ENCODE assay signal across 16 cellular contexts in the genomic region with DNA sequence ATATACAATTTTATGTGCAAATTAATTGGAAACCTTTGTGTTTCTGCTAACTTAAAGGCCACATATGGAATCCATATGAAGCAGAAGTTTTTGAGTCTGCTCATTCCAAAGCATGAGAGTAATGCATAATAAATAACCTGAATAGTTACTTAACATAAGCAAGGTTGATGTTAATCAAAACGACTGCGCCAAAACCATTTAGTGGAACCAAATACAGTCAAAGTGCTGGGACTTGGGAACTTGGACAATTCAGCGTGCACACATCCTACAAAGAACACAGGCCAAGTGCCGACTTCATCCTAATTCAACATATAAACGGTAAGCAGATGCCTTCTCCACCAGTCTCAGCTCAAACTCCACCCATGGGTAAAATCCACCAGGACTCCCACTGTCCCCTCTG.
"Had no signal": no experiment of that assay in that cellular context is flagged by ENCODE, and none has a peak within 500 bp of the region (broad histone marks: within the 10 kb centered on the region; RNA-seq: fewer than 3 reads in every experiment).

No MANE protein-coding gene starts in this region.

- H3K4me3 ChIP-seq: ascending aorta, esophagus squamous epithelium, spleen, upper lobe of left lung had no signal

- DNase-seq: activated CD4-positive, alpha-beta T cell treated with anti-CD3 and anti-CD28 coated beads for 4 hours; activated CD8-positive, alpha-beta memory T cell treated with anti-CD3 and anti-CD28 coated beads, Interleukin-2, amount 50 U/mL, for 4 hours; activated CD8-positive, alpha-beta T cell treated with anti-CD3 and anti-CD28 coated beads for 36 hours; activated T-cell treated with anti-CD3 and anti-CD28 coated beads, Interleukin-2, amount 50 U/mL, for 72 hours; esophagus squamous epithelium; foreskin fibroblast; glutamatergic neuron; mammary epithelial cell; spleen; stimulated activated CD4-positive, alpha-beta T cell treated with anti-CD3 and anti-CD28 coated beads, Interleukin-2, amount 100 ng/mL, for 24 hours; stimulated activated naive CD4-positive, alpha-beta T cell; upper lobe of left lung had no signal

- H3K27me3 ChIP-seq: ascending aorta, esophagus squamous epithelium, spleen, upper lobe of left lung had no signal

- H3K4me1 ChIP-seq: ascending aorta had no signal

- ATAC-seq: activated CD8-positive, alpha-beta T cell treated with anti-CD3 and anti-CD28 coated beads for 36 hours; activated T-cell treated with anti-CD3 and anti-CD28 coated beads, Interleukin-2, amount 50 U/mL, for 72 hours; left lobe of liver; natural killer cell treated with Interleukin-12 subunit alpha and Interleukin-12 subunit beta and Interleukin-15 and Interleukin-18, amount 100 ng/mL, for 72 hours; sciatic nerve had no signal

- H3K36me3 ChIP-seq: ascending aorta, esophagus squamous epithelium, spleen, upper lobe of left lung had no signal

- H3K9me3 ChIP-seq: ascending aorta, esophagus squamous epithelium, spleen, upper lobe of left lung had no signal

- H3K27ac ChIP-seq: ascending aorta, esophagus squamous epithelium, spleen, upper lobe of left lung had no signal
